16 cellular contexts compared by ENCODE assay signal in genomic region chr3:56869157-56869889, GRCh38.
DNase-seq lines count a peak whose midpoint lies in the region; ATAC-seq and TF ChIP-seq lines count a peak whose summit lies in the region.
"Had no signal": no experiment of that assay in that cellular context is flagged by ENCODE, and none has a peak within 500 bp of the region (broad histone marks: within the 10 kb centered on the region; RNA-seq: fewer than 3 reads in every experiment).

No MANE protein-coding gene starts in this region.

- peak; percentile 35 for DNase-seq in activated CD4-positive, alpha-beta T cell treated with anti-CD3 and anti-CD28 coated beads for 36 hours
- no peak for DNase-seq in activated CD4-positive, alpha-beta T cell treated with anti-CD3 and anti-CD28 coated beads, Interleukin-2, amount 50 U/mL, for 48 hours
- DNase-seq in NCI-H146 (lab: John Stamatoyannopoulos, UW): peak; percentile 15
- DNase-seq in astrocyte of the cerebellum (ENCODE audit: low read depth): peak; percentile 28
- no peak for DNase-seq in UCSD-AML1 (lab: John Stamatoyannopoulos, UW; ENCODE audit: unreplicated experiment)
- DNase-seq in NCI-H446 (lab: John Stamatoyannopoulos, UW): no peak
- DNase-seq in prostate gland (ENCODE audit: low spot score): no peak
- DNase-seq: aorta; DMS79 treated with DMSO at 0.1 percent for 48 hours; heart left ventricle; left ventricle myocardium superior; NCI-H1930; NK-92 treated with Interleukin-12 subunit alpha and Interleukin-12 subunit beta, amount 100 ng/mL, for 24 hours; stimulated activated CD4-positive, alpha-beta T cell treated with anti-CD3 and anti-CD28 coated beads, Interleukin-12 subunit alpha, Interleukin-12 subunit beta, amount 100 ng/mL, for 4 hours; upper lobe of right lung had no signal

- peaks cover 72% of the 10 kb centered on the region for H3K4me1 Mint-ChIP-seq in activated CD4-positive, alpha-beta T cell treated with anti-CD3 and anti-CD28 coated beads for 36 hours

- H3K9me3 ChIP-seq in parathyroid adenoma (ENCODE audit: control insufficient read depth, low read length): no peaks in the 10 kb centered on the region
- no peaks in the 10 kb centered on the region for H3K9me3 ChIP-seq in prostate gland
- H3K9me3 ChIP-seq: heart left ventricle, upper lobe of right lung had no signal

- in situ Hi-C loops in astrocyte of the cerebellum (cut with HindIII; ENCODE audit: low sequenced_read_pairs): no loop called here

- no peak for TF ChIP-seq POLR2A in prostate gland (IDR thresholded peaks at IDR 0.05)

- intact Hi-C loops in activated CD4-positive, alpha-beta T cell treated with anti-CD3 and anti-CD28 coated beads for 36 hours (cut with DNase I, micrococcal nuclease): loop anchor here in 1 of 2 experiments (1.0 kb wide), 1 partner anchor 9 kb away; no protein-coding TSS in a partner anchor
- intact Hi-C loops in prostate gland (cut with DNase I): no loop called here

- H3K4me1 ChIP-seq in parathyroid adenoma: peaks cover 11% of the 10 kb centered on the region
- H3K4me1 ChIP-seq in prostate gland (replicated peaks): no peaks in the 10 kb centered on the region
- H3K4me1 ChIP-seq: upper lobe of right lung had no signal

- H3K36me3 Mint-ChIP-seq in activated CD4-positive, alpha-beta T cell treated with anti-CD3 and anti-CD28 coated beads for 36 hours (ENCODE audit: low read depth): peaks cover 4% of the 10 kb centered on the region

- H3K27me3 ChIP-seq in parathyroid adenoma (ENCODE audit: control insufficient read depth, insufficient read depth, low read length) (no peaks in the 10 kb centered on the region), prostate gland (replicated peaks; ENCODE audit: insufficient read depth) (no peaks in the 10 kb centered on the region)
- H3K27me3 ChIP-seq: heart left ventricle, upper lobe of right lung had no signal

- CTCF ChIA-PET in activated CD4-positive, alpha-beta T cell treated with anti-CD3 and anti-CD28 coated beads for 36 hours (lab: Charles Lee): interaction anchor here (0.6 to 2.5 kb wide), 7 partner anchors 8 to 112 kb away, joined by 3 to 12 read pairs (median 4); no protein-coding TSS in a partner anchor

- no peak overlapping the region for H3K27ac ChIP-seq in parathyroid adenoma
- no peak overlapping the region for H3K27ac ChIP-seq in prostate gland
- H3K27ac ChIP-seq: heart left ventricle, upper lobe of right lung had no signal

- 86% methylated on average over 6 of the region's 6 CpGs for WGBS in prostate gland

- TF ChIP-seq CTCF in astrocyte of the cerebellum (IDR thresholded peaks at IDR 0.05; ENCODE audit: low read depth, low read length, missing control alignments) (no peak), parathyroid adenoma (IDR thresholded peaks at IDR 0.05) (no peak), prostate gland (IDR thresholded peaks at IDR 0.05) (no peak)

- peak; percentile 87 for ATAC-seq in activated CD4-positive, alpha-beta T cell treated with anti-CD3 and anti-CD28 coated beads for 36 hours
- ATAC-seq: heart left ventricle, left ventricle myocardium superior, upper lobe of right lung had no signal

- H3K36me3 ChIP-seq in parathyroid adenoma (ENCODE audit: control insufficient read depth, insufficient read depth, low read length) (no peaks in the 10 kb centered on the region), prostate gland (no peaks in the 10 kb centered on the region)
- H3K36me3 ChIP-seq: heart left ventricle, upper lobe of right lung had no signal

- peak overlapping the region; percentile 49 for H3K4me2 ChIP-seq in parathyroid adenoma (ENCODE audit: low read length)

- H3K27me3 Mint-ChIP-seq in activated CD4-positive, alpha-beta T cell treated with anti-CD3 and anti-CD28 coated beads for 36 hours: no peaks in the 10 kb centered on the region

- H3K9ac ChIP-seq in parathyroid adenoma: no peak overlapping the region

- peak overlapping the region; percentile 52 for H3K4me3 Mint-ChIP-seq in activated CD4-positive, alpha-beta T cell treated with anti-CD3 and anti-CD28 coated beads for 36 hours

- POLR2A ChIA-PET in activated CD4-positive, alpha-beta T cell treated with anti-CD3 and anti-CD28 coated beads for 36 hours (lab: Charles Lee): interaction anchor here (0.7 to 1.0 kb wide), 4 partner anchors 9 to 120 kb away, joined by 3 to 18 read pairs (median 3); no protein-coding TSS in a partner anchor

- H3K4me3 ChIP-seq in astrocyte of the cerebellum (ENCODE audit: low read depth, low read length) (no peak overlapping the region), parathyroid adenoma (ENCODE audit: low read depth, low read length) (no peak overlapping the region), prostate gland (no peak overlapping the region)
- H3K4me3 ChIP-seq: heart left ventricle, upper lobe of right lung had no signal

- peak overlapping the region; percentile 81 for H3K27ac Mint-ChIP-seq in activated CD4-positive, alpha-beta T cell treated with anti-CD3 and anti-CD28 coated beads for 36 hours

- no peaks in the 10 kb centered on the region for H3K9me3 Mint-ChIP-seq in activated CD4-positive, alpha-beta T cell treated with anti-CD3 and anti-CD28 coated beads for 36 hours (ENCODE audit: low read depth)

- H2AFZ ChIP-seq in parathyroid adenoma: no peak overlapping the region

- H3K79me2 ChIP-seq in parathyroid adenoma: no peaks in the 10 kb centered on the region

Comparison
In these comparisons a context has a peak if more than half of its experiments do, and no peak if none do; other contexts are left out.
1. DNase-seq: peak in activated CD4-positive, alpha-beta T cell treated with anti-CD3 and anti-CD28 coated beads for 36 hours (single experiment), NCI-H146 (single experiment) and astrocyte of the cerebellum (single experiment); none in activated CD4-positive, alpha-beta T cell treated with anti-CD3 and anti-CD28 coated beads, Interleukin-2, amount 50 U/mL, for 48 hours (0 of 2), UCSD-AML1 (single experiment), NCI-H446 (0 of 2) and prostate gland (single experiment).